In the genomic region with DNA sequence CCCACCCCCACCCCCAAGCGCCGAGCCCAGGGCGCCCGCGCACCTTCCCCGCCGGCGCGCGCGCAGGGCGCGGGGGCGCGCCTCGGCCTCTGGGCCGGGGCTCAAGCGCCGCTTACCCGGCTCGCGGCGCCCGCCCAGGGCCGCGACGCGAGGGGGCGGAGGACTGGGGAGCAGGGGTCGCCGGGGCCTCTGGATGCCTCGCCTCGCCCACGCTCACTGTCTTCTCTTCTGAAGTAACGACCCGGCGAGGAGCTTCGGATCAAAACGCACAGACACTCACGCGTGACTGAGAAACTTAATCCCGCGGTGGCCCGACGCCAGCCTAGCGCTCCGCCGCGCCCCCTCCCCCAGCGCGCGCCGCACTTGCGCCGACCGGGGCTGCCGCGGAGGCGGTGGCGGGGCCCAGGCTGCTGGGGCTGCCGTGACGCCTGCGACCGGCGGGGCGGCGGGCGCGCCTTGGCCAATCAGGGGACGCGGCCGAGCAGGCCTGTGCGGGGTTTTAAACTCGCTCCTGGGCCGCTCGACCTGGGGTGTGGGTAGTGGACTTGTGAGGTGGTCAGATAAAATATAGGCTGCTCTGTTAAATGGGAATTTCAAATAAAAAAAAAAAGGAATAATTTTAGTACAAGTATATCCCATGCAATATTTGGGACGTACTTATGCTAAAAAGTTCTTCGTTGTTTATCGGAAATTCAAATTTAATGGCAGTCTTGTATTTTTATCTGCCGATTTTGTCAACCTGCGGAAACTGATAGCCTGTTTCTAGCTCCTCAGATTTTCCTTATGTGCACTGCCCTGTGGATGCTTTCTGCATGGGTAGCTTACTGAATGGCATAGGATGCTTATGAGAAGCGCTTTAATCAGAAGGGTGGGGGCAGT, we compare ENCODE assay signal across 2 cellular contexts.
TF ChIP-seq lines count a peak whose summit lies in the region.

A gene with protein sequence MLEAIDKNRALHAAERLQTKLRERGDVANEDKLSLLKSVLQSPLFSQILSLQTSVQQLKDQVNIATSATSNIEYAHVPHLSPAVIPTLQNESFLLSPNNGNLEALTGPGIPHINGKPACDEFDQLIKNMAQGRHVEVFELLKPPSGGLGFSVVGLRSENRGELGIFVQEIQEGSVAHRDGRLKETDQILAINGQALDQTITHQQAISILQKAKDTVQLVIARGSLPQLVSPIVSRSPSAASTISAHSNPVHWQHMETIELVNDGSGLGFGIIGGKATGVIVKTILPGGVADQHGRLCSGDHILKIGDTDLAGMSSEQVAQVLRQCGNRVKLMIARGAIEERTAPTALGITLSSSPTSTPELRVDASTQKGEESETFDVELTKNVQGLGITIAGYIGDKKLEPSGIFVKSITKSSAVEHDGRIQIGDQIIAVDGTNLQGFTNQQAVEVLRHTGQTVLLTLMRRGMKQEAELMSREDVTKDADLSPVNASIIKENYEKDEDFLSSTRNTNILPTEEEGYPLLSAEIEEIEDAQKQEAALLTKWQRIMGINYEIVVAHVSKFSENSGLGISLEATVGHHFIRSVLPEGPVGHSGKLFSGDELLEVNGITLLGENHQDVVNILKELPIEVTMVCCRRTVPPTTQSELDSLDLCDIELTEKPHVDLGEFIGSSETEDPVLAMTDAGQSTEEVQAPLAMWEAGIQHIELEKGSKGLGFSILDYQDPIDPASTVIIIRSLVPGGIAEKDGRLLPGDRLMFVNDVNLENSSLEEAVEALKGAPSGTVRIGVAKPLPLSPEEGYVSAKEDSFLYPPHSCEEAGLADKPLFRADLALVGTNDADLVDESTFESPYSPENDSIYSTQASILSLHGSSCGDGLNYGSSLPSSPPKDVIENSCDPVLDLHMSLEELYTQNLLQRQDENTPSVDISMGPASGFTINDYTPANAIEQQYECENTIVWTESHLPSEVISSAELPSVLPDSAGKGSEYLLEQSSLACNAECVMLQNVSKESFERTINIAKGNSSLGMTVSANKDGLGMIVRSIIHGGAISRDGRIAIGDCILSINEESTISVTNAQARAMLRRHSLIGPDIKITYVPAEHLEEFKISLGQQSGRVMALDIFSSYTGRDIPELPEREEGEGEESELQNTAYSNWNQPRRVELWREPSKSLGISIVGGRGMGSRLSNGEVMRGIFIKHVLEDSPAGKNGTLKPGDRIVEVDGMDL (N-terminal part only) (minus strand): TSS at position 409 of the 879 bp plus-strand sequence. CDS start 29,377 bp downstream, outside the sequence.

TF ChIP-seq in H1, 55 proteins besides CTCF, POLR2A, EP300 and RAD21 (continued from another document):
- TF ChIP-seq, protein P1, sequence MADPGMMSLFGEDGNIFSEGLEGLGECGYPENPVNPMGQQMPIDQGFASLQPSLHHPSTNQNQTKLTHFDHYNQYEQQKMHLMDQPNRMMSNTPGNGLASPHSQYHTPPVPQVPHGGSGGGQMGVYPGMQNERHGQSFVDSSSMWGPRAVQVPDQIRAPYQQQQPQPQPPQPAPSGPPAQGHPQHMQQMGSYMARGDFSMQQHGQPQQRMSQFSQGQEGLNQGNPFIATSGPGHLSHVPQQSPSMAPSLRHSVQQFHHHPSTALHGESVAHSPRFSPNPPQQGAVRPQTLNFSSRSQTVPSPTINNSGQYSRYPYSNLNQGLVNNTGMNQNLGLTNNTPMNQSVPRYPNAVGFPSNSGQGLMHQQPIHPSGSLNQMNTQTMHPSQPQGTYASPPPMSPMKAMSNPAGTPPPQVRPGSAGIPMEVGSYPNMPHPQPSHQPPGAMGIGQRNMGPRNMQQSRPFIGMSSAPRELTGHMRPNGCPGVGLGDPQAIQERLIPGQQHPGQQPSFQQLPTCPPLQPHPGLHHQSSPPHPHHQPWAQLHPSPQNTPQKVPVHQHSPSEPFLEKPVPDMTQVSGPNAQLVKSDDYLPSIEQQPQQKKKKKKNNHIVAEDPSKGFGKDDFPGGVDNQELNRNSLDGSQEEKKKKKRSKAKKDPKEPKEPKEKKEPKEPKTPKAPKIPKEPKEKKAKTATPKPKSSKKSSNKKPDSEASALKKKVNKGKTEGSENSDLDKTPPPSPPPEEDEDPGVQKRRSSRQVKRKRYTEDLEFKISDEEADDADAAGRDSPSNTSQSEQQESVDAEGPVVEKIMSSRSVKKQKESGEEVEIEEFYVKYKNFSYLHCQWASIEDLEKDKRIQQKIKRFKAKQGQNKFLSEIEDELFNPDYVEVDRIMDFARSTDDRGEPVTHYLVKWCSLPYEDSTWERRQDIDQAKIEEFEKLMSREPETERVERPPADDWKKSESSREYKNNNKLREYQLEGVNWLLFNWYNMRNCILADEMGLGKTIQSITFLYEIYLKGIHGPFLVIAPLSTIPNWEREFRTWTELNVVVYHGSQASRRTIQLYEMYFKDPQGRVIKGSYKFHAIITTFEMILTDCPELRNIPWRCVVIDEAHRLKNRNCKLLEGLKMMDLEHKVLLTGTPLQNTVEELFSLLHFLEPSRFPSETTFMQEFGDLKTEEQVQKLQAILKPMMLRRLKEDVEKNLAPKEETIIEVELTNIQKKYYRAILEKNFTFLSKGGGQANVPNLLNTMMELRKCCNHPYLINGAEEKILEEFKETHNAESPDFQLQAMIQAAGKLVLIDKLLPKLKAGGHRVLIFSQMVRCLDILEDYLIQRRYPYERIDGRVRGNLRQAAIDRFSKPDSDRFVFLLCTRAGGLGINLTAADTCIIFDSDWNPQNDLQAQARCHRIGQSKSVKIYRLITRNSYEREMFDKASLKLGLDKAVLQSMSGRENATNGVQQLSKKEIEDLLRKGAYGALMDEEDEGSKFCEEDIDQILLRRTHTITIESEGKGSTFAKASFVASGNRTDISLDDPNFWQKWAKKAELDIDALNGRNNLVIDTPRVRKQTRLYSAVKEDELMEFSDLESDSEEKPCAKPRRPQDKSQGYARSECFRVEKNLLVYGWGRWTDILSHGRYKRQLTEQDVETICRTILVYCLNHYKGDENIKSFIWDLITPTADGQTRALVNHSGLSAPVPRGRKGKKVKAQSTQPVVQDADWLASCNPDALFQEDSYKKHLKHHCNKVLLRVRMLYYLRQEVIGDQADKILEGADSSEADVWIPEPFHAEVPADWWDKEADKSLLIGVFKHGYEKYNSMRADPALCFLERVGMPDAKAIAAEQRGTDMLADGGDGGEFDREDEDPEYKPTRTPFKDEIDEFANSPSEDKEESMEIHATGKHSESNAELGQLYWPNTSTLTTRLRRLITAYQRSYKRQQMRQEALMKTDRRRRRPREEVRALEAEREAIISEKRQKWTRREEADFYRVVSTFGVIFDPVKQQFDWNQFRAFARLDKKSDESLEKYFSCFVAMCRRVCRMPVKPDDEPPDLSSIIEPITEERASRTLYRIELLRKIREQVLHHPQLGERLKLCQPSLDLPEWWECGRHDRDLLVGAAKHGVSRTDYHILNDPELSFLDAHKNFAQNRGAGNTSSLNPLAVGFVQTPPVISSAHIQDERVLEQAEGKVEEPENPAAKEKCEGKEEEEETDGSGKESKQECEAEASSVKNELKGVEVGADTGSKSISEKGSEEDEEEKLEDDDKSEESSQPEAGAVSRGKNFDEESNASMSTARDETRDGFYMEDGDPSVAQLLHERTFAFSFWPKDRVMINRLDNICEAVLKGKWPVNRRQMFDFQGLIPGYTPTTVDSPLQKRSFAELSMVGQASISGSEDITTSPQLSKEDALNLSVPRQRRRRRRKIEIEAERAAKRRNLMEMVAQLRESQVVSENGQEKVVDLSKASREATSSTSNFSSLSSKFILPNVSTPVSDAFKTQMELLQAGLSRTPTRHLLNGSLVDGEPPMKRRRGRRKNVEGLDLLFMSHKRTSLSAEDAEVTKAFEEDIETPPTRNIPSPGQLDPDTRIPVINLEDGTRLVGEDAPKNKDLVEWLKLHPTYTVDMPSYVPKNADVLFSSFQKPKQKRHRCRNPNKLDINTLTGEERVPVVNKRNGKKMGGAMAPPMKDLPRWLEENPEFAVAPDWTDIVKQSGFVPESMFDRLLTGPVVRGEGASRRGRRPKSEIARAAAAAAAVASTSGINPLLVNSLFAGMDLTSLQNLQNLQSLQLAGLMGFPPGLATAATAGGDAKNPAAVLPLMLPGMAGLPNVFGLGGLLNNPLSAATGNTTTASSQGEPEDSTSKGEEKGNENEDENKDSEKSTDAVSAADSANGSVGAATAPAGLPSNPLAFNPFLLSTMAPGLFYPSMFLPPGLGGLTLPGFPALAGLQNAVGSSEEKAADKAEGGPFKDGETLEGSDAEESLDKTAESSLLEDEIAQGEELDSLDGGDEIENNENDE (IDR thresholded peaks at IDR 0.05; ENCODE audit: insufficient replicate concordance, low read length), result no peak

TF ChIP-seq in HepG2, 621 proteins besides CTCF, POLR2A, EP300 and RAD21 (continued from another document and continues in another):
- TF ChIP-seq, protein P2, sequence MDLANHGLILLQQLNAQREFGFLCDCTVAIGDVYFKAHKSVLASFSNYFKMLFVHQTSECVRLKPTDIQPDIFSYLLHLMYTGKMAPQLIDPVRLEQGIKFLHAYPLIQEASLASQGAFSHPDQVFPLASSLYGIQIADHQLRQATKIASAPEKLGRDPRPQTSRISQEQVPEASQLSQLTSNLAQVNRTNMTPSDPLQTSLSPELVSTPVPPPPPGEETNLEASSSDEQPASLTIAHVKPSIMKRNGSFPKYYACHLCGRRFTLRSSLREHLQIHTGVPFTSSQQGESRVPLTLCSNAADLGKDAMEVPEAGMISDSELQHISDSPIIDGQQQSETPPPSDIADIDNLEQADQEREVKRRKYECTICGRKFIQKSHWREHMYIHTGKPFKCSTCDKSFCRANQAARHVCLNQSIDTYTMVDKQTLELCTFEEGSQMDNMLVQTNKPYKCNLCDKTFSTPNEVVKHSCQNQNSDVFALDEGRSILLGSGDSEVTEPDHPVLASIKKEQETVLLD (CRISPR knock-in tag; IDR thresholded peaks at IDR 0.05; ENCODE audit: low read depth), result peak; percentile 82
- TF ChIP-seq, protein P3, sequence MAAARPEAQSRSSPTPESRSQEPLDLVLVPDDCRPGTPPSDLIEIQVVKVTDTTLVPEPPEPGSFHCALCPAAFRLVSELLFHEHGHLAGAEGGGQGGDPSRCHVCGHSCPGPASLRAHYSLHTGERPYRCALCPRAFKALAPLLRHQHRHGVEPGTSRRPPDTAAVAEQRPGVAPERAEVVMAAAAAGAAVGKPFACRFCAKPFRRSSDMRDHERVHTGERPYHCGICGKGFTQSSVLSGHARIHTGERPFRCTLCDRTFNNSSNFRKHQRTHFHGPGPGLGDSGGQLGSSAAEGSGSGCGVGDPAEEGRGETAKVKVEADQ (CRISPR knock-in tag; IDR thresholded peaks at IDR 0.05; ENCODE audit: borderline replicate concordance), result no peak
- TF ChIP-seq, protein P4, sequence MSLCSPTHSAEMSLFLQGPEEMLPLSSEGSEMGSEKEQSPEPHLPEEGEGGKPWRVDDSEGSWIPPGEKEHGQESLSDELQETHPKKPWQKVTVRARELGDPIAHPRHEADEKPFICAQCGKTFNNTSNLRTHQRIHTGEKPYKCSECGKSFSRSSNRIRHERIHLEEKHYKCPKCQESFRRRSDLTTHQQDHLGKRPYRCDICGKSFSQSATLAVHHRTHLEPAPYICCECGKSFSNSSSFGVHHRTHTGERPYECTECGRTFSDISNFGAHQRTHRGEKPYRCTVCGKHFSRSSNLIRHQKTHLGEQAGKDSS (CRISPR knock-in tag; IDR thresholded peaks at IDR 0.05; ENCODE audit: borderline replicate concordance, low read depth), result no peak
- TF ChIP-seq ZNF251 (CRISPR knock-in tag; IDR thresholded peaks at IDR 0.05), result no peak
- TF ChIP-seq SCMH1 (CRISPR knock-in tag; IDR thresholded peaks at IDR 0.05; ENCODE audit: borderline replicate concordance), result no peak
- TF ChIP-seq, protein P5, sequence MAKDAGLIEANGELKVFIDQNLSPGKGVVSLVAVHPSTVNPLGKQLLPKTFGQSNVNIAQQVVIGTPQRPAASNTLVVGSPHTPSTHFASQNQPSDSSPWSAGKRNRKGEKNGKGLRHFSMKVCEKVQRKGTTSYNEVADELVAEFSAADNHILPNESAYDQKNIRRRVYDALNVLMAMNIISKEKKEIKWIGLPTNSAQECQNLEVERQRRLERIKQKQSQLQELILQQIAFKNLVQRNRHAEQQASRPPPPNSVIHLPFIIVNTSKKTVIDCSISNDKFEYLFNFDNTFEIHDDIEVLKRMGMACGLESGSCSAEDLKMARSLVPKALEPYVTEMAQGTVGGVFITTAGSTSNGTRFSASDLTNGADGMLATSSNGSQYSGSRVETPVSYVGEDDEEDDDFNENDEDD (CRISPR knock-in tag; IDR thresholded peaks at IDR 0.05; ENCODE audit: borderline replicate concordance), result peak; percentile 43; the same call in 1 of the 2 replicates
- no peak for TF ChIP-seq SPEN (CRISPR knock-in tag; IDR thresholded peaks at IDR 0.05; ENCODE audit: low read depth)
- TF ChIP-seq ZNF777 (CRISPR knock-in tag; IDR thresholded peaks at IDR 0.05), result peak; percentile 67
- TF ChIP-seq, protein P6, sequence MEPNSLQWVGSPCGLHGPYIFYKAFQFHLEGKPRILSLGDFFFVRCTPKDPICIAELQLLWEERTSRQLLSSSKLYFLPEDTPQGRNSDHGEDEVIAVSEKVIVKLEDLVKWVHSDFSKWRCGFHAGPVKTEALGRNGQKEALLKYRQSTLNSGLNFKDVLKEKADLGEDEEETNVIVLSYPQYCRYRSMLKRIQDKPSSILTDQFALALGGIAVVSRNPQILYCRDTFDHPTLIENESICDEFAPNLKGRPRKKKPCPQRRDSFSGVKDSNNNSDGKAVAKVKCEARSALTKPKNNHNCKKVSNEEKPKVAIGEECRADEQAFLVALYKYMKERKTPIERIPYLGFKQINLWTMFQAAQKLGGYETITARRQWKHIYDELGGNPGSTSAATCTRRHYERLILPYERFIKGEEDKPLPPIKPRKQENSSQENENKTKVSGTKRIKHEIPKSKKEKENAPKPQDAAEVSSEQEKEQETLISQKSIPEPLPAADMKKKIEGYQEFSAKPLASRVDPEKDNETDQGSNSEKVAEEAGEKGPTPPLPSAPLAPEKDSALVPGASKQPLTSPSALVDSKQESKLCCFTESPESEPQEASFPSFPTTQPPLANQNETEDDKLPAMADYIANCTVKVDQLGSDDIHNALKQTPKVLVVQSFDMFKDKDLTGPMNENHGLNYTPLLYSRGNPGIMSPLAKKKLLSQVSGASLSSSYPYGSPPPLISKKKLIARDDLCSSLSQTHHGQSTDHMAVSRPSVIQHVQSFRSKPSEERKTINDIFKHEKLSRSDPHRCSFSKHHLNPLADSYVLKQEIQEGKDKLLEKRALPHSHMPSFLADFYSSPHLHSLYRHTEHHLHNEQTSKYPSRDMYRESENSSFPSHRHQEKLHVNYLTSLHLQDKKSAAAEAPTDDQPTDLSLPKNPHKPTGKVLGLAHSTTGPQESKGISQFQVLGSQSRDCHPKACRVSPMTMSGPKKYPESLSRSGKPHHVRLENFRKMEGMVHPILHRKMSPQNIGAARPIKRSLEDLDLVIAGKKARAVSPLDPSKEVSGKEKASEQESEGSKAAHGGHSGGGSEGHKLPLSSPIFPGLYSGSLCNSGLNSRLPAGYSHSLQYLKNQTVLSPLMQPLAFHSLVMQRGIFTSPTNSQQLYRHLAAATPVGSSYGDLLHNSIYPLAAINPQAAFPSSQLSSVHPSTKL (CRISPR knock-in tag; IDR thresholded peaks at IDR 0.05), result 0 out of 2 replicates have a peak, but pooled peaks have one; percentile 7
- no peak for TF ChIP-seq HOXA9 (CRISPR knock-in tag; IDR thresholded peaks at IDR 0.05; ENCODE audit: borderline replicate concordance)
- peak; percentile 31; the same call in 1 of the 2 replicates for TF ChIP-seq HDAC1 (CRISPR knock-in tag; IDR thresholded peaks at IDR 0.05)
- TF ChIP-seq ZNF891 (CRISPR knock-in tag; IDR thresholded peaks at IDR 0.05), result peak; percentile 48; the same call in 1 of the 2 replicates
- TF ChIP-seq ZNF432 (CRISPR knock-in tag; IDR thresholded peaks at IDR 0.05; ENCODE audit: borderline replicate concordance), result no peak
- TF ChIP-seq, protein P7, sequence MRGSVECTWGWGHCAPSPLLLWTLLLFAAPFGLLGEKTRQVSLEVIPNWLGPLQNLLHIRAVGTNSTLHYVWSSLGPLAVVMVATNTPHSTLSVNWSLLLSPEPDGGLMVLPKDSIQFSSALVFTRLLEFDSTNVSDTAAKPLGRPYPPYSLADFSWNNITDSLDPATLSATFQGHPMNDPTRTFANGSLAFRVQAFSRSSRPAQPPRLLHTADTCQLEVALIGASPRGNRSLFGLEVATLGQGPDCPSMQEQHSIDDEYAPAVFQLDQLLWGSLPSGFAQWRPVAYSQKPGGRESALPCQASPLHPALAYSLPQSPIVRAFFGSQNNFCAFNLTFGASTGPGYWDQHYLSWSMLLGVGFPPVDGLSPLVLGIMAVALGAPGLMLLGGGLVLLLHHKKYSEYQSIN (CRISPR knock-in tag; IDR thresholded peaks at IDR 0.05; ENCODE audit: borderline replicate concordance), result no peak
- 0 out of 2 replicates have a peak, but pooled peaks have one; percentile 21 for TF ChIP-seq RNF2 (conservative IDR thresholded peaks at IDR 0.05; ENCODE audit: low read depth)
